ENCODE assay signal across 35 cellular contexts in the genomic region with DNA sequence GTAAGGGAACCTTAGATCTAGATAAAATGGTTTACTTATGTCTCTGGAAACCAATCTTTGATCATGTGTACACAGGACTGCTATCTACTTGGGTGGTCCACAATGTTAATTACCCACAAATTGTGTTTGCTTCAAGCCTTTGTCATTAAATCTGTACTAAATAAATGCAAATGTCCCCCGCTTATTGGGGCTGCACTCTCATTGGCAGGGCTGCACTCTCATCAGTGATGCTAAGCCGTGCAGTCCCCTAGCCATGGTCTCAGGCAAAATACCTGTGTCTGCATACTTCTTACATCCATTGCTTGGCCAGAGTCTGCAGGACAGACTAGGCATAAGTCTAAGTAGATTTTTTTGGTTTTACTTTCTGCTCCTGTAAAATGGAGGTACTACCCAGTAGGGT.
"Had no signal": no experiment of that assay in that cellular context is flagged by ENCODE, and none has a peak within 500 bp of the region (broad histone marks: within the 10 kb centered on the region; RNA-seq: fewer than 3 reads in every experiment).

No MANE protein-coding gene starts in this region.

- H3K4me2 ChIP-seq: KMS-11, PC-9 had no signal

- H3K9ac ChIP-seq: KMS-11 had no signal

- H3K9me3 ChIP-seq: ascending aorta had no signal

- H3K4me1 ChIP-seq: ascending aorta had no signal

- H3K27ac Mint-ChIP-seq: activated CD4-positive, alpha-beta T cell treated with anti-CD3 and anti-CD28 coated beads, Interleukin-2, amount 10 ng/mL, durations not matched to agents 24 days and 14 days; activated CD8-positive, alpha-beta T cell treated with anti-CD3 and anti-CD28 coated beads for 36 hours; activated naive CD4-positive, alpha-beta T cell treated with anti-CD3 and anti-CD28 coated beads, Interleukin-2, amount 50 U/mL, for 24 hours; activated naive CD8-positive, alpha-beta T cell treated with anti-CD3 and anti-CD28 coated beads, Interleukin-2, amount 10 ng/mL, durations not matched to agents 7 days and 5 days; activated T-cell treated with anti-CD3 and anti-CD28 coated beads, Interleukin-2, amount 50 U/mL, for 72 hours; activated T-helper 2 cell treated with anti-CD3 and anti-CD28 coated beads, Interferon-gamma antibody, Interleukin-2, Interleukin-4, amounts not matched to agents 10 μg/mL and 5 μg/mL and 100 μg/mL, durations not matched to agents 14 hours and 24 hours and 36 hours had no signal

- H3K27ac ChIP-seq: ascending aorta, cardiac muscle cell, KMS-11, PC-9, RWPE1, WERI-Rb-1 had no signal

- H3K27me3 ChIP-seq: ascending aorta, cardiac muscle cell had no signal

- ATAC-seq: activated CD8-positive, alpha-beta T cell treated with anti-CD3 and anti-CD28 coated beads for 36 hours; activated T-cell treated with anti-CD3 and anti-CD28 coated beads, Interleukin-2, amount 50 U/mL, for 72 hours; Right ventricle myocardium inferior had no signal

- H3K9me3 Mint-ChIP-seq: central memory CD8-positive, alpha-beta T cell had no signal

- H3K27me3 Mint-ChIP-seq: activated CD4-positive, alpha-beta T cell treated with anti-CD3 and anti-CD28 coated beads, Interleukin-2, amount 10 ng/mL, durations not matched to agents 24 days and 14 days; activated CD8-positive, alpha-beta T cell treated with anti-CD3 and anti-CD28 coated beads for 36 hours; activated naive CD4-positive, alpha-beta T cell treated with anti-CD3 and anti-CD28 coated beads, Interleukin-2, amount 50 U/mL, for 24 hours; activated naive CD8-positive, alpha-beta T cell treated with anti-CD3 and anti-CD28 coated beads, Interleukin-2, amount 10 ng/mL, durations not matched to agents 7 days and 5 days; central memory CD8-positive, alpha-beta T cell had no signal

- DNase-seq: activated CD4-positive, alpha-beta T cell treated with anti-CD3 and anti-CD28 coated beads, Interleukin-2, amount 10 ng/mL, durations not matched to agents 24 days and 14 days; activated CD4-positive, alpha-beta T cell treated with anti-CD3 and anti-CD28 coated beads, Interleukin-2, amount 50 U/mL, for 4 hours; activated CD8-positive, alpha-beta T cell treated with anti-CD3 and anti-CD28 coated beads for 36 hours; activated gamma-delta T cell; activated naive CD4-positive, alpha-beta T cell treated with Interleukin-2 at 50 U/mL for 16 hours; activated naive CD8-positive, alpha-beta T cell treated with anti-CD3 and anti-CD28 coated beads, Interleukin-2, amount 10 ng/mL, durations not matched to agents 7 days and 5 days; activated T-cell treated with anti-CD3 and anti-CD28 coated beads, Interleukin-2, amount 50 U/mL, for 1 hour; activated T-cell treated with anti-CD3 and anti-CD28 coated beads, Interleukin-2, amount 50 U/mL, for 72 hours; amygdala; MM.1S; MV-4-11; NCI-H1092; NCI-H1436 treated with DMSO at 0.1 percent for 48 hours; NCI-H187; NCI-H2029 treated with DMSO at 0.1 percent for 48 hours; NCI-H2107; NCI-H2171; NCI-H510A; NCI-H526; NCI-H748 treated with DMSO at 0.1 percent for 48 hours; NK-92 treated with Interleukin-12 subunit alpha and Interleukin-12 subunit beta, amount 100 ng/mL, for 24 hours; PC-9; SIG-M5; SW 1271; T-helper 1 cell; T1000; WERI-Rb-1 had no signal

- H3K4me1 Mint-ChIP-seq: activated naive CD4-positive, alpha-beta T cell treated with anti-CD3 and anti-CD28 coated beads, Interleukin-2, amount 50 U/mL, for 24 hours; activated naive CD8-positive, alpha-beta T cell treated with anti-CD3 and anti-CD28 coated beads, Interleukin-2, amount 10 ng/mL, durations not matched to agents 7 days and 5 days had no signal

- H2AFZ ChIP-seq: PC-9 had no signal

- H3K4me3 ChIP-seq: ascending aorta, cardiac muscle cell, PC-9 had no signal

- H3K4me3 Mint-ChIP-seq: activated CD4-positive, alpha-beta T cell treated with anti-CD3 and anti-CD28 coated beads, Interleukin-2, amount 10 ng/mL, durations not matched to agents 24 days and 14 days; activated CD8-positive, alpha-beta T cell treated with anti-CD3 and anti-CD28 coated beads for 36 hours; activated naive CD4-positive, alpha-beta T cell treated with anti-CD3 and anti-CD28 coated beads, Interleukin-2, amount 50 U/mL, for 24 hours; activated naive CD8-positive, alpha-beta T cell treated with anti-CD3 and anti-CD28 coated beads, Interleukin-2, amount 10 ng/mL, durations not matched to agents 7 days and 5 days; activated T-cell treated with anti-CD3 and anti-CD28 coated beads, Interleukin-2, amount 50 U/mL, for 72 hours; central memory CD8-positive, alpha-beta T cell had no signal
